Comparison of ENCODE assay signal across 14 cellular contexts in genomic region chr6:167305796-167306195, GRCh38. TPM values are rescaled to one million over a fixed set of nuclear protein-coding genes. Genes with fewer than 3 reads are reported as not detected.
DNase-seq lines count a peak whose midpoint lies in the region; ATAC-seq, FAIRE-seq and TF ChIP-seq lines count a peak whose summit lies in the region.
"Had no signal": no experiment of that assay in that cellular context is flagged by ENCODE, and none has a peak within 500 bp of the region (broad histone marks: within the 10 kb centered on the region; RNA-seq: fewer than 3 reads in every experiment).

No MANE protein-coding gene starts in this region.

- TF ChIP-seq POLR2A in HCT116 (IDR thresholded peaks at IDR 0.05; ENCODE audit: borderline replicate concordance, extremely low read depth, insufficient read depth, insufficient read length), result no peak

- H2BK5ac ChIP-seq in mesenchymal stem cell (ENCODE audit: low read depth, low read length, poor library complexity, severe bottlenecking), result no peak overlapping the region

- no peak overlapping the region for H2BK12ac ChIP-seq in mesenchymal stem cell (ENCODE audit: low read length in 2 of 2)

- H4K8ac ChIP-seq in mesenchymal stem cell (ENCODE audit: low read length), result no peak overlapping the region

- H3K4me1 ChIP-seq in left ventricle myocardium inferior (no peaks in the 10 kb centered on the region), HCT116 (ENCODE audit: control insufficient read depth in 1 of 2, insufficient read depth in 2 of 2, low read length in 2 of 2) (peaks cover 7 to 12% of the 10 kb centered on the region in 2 experiments), mesenchymal stem cell (ENCODE audit: control insufficient read depth, insufficient read depth, low read depth, low read length) (peaks cover 16% of the 10 kb centered on the region)
- H3K4me1 ChIP-seq: BLaER1 had no signal

- H3K4ac ChIP-seq in mesenchymal stem cell (ENCODE audit: low read depth in 1 of 2, low read length in 2 of 2), result no peak overlapping the region

- H3K4me2 ChIP-seq in HCT116 (ENCODE audit: low read length), result peak overlapping the region; percentile 57
- no peak overlapping the region for H3K4me2 ChIP-seq in mesenchymal stem cell (ENCODE audit: low read length, poor library complexity, severe bottlenecking)
- H3K4me2 ChIP-seq: BLaER1 had no signal

- H2AK5ac ChIP-seq in mesenchymal stem cell (ENCODE audit: low read length, severe bottlenecking), result no peak overlapping the region

- peak; percentile 83 for FAIRE-seq in urothelium cell line (lab: Jason Lieb, UNC)

- RAD21 ChIA-PET in HCT116 (lab: Charles Lee; ENCODE audit: low non-redundant PET in 1 of 2, low total read pairs in 2 of 2, uncharacterized antibody in 2 of 2, unreplicated experiment in 2 of 2), result no interaction called here

- H3K9ac ChIP-seq in HCT116 (ENCODE audit: low read length) (no peak overlapping the region), mesenchymal stem cell (ENCODE audit: low read length) (no peak overlapping the region)
- H3K9ac ChIP-seq: BLaER1, GM23248 had no signal

- H2BK120ac ChIP-seq in mesenchymal stem cell (ENCODE audit: low read depth, low read length), result no peak overlapping the region

- H3K27me3 ChIP-seq in left ventricle myocardium inferior (ENCODE audit: low read depth) (peaks cover 19% of the 10 kb centered on the region), HCT116 (ENCODE audit: insufficient read depth, low read length) (peaks cover 5% of the 10 kb centered on the region; the same call in 1 of the 2 replicates), mesenchymal stem cell (ENCODE audit: control insufficient read depth in 1 of 2, insufficient read depth in 1 of 2, low read length in 2 of 2) (peaks cover 0 to 14% of the 10 kb centered on the region in 2 experiments)
- H3K27me3 ChIP-seq: BLaER1 had no signal

- no peak overlapping the region for H3K23ac ChIP-seq in mesenchymal stem cell (ENCODE audit: low read length in 2 of 2)

- no peak overlapping the region for H2BK15ac ChIP-seq in mesenchymal stem cell (ENCODE audit: low read depth, poor library complexity, severe bottlenecking)

- CTCF ChIA-PET in HCT116 (lab: Charles Lee), result no interaction called here

- BruUV-seq in HCT116 (replicated peaks; lab: Mats Ljungman, UMichigan), result no TSS peak

- TF ChIP-seq CTCF in left ventricle myocardium inferior (IDR thresholded peaks at IDR 0.05; ENCODE audit: borderline replicate concordance), result no peak
- no peak for TF ChIP-seq CTCF in HCT116 (IDR thresholded peaks at IDR 0.05 in 2 of 3, conservative IDR thresholded peaks at IDR 0.05 in 1 of 3; ENCODE audit: borderline replicate concordance in 1 of 3, insufficient read depth in 1 of 3, low read depth in 2 of 3, low read length in 2 of 3)

- ATAC-seq in Right ventricle myocardium inferior (no peak), HCT116 (no peak; the same call in 1 of the 2 replicates), GM19023 (IDR thresholded peaks at IDR 0.05; ENCODE audit: unreplicated experiment) (no peak)

- H2AFZ ChIP-seq in HCT116 (ENCODE audit: low read depth, low read length, poor library complexity, severe bottlenecking) (peak overlapping the region; percentile 23), mesenchymal stem cell (ENCODE audit: low read depth, low read length) (no peak overlapping the region)
- H2AFZ ChIP-seq: GM23248 had no signal

- POLR2A ChIA-PET in HCT116 (lab: Charles Lee), result no interaction called here

- H3K79me2 ChIP-seq in HCT116 (ENCODE audit: insufficient read depth, low read length), result no peaks in the 10 kb centered on the region

- intact Hi-C loops in Right ventricle myocardium inferior (cut with DNase I), result no loop called here
- intact Hi-C loops in left ventricle myocardium inferior (cut with micrococcal nuclease), result no loop called here
- intact Hi-C loops in HCT116 (cut with micrococcal nuclease), result no loop called here

- no peak overlapping the region for H3K18ac ChIP-seq in mesenchymal stem cell (ENCODE audit: low read depth in 1 of 2, low read length in 2 of 2)

- H4K20me1 ChIP-seq in HCT116 (ENCODE audit: insufficient read depth), result no peaks in the 10 kb centered on the region
- H4K20me1 ChIP-seq: BLaER1 had no signal

- H3K14ac ChIP-seq in mesenchymal stem cell (ENCODE audit: low read length in 2 of 2), result peak overlapping the region in 1 of 2 experiments; percentile 78

- 90% methylated on average over 18 of the region's 18 CpGs for WGBS in mesenchymal stem cell

- H3K4me3 ChIP-seq in left ventricle myocardium inferior (no peak overlapping the region), HCT116 (replicated peaks in 1 of 2; ENCODE audit: low read depth in 1 of 2, low read length in 2 of 2) (no peak overlapping the region), mesenchymal stem cell (ENCODE audit: insufficient read depth in 1 of 2, low read depth in 1 of 2, low read length in 2 of 2) (no peak overlapping the region)
- H3K4me3 ChIP-seq: BLaER1, GM23248 had no signal

- H3K36me3 ChIP-seq in left ventricle myocardium inferior (no peaks in the 10 kb centered on the region), HCT116 (ENCODE audit: control insufficient read depth in 1 of 2, insufficient read depth in 2 of 2, low read length in 2 of 2) (no peaks in the 10 kb centered on the region), mesenchymal stem cell (ENCODE audit: control insufficient read depth in 1 of 2, insufficient read depth in 2 of 2, low read depth in 1 of 2, low read length in 2 of 2) (no peaks in the 10 kb centered on the region)
- H3K36me3 ChIP-seq: BLaER1 had no signal

- DNase-seq in Right ventricle myocardium inferior (ENCODE audit: missing footprints) (peak; percentile 48), left ventricle myocardium inferior (no peak), HCT116 (ENCODE audit: low read depth, low spot score) (no peak), mesenchymal stem cell (no peak), urothelium cell line (ENCODE audit: low spot score) (no peak), MV-4-11 (lab: John Stamatoyannopoulos, UW) (no peak)
- no peak for DNase-seq in activated CD4-positive, alpha-beta T cell treated with anti-CD3 and anti-CD28 coated beads for 4 hours
- DNase-seq: AML-193; CD8-positive, alpha-beta memory T cell; GF-D8; GM23248; IMR-90 had no signal

- no peaks in the 10 kb centered on the region for H3K9me3 ChIP-seq in left ventricle myocardium inferior (replicated peaks)
- H3K9me3 ChIP-seq in HCT116 (ENCODE audit: control insufficient read depth in 1 of 2, insufficient read depth in 1 of 2, low read depth in 1 of 2, low read length in 2 of 2), result no peaks in the 10 kb centered on the region
- H3K9me3 ChIP-seq in mesenchymal stem cell (ENCODE audit: control insufficient read depth, low read length), result peaks cover 4% of the 10 kb centered on the region
- H3K9me3 ChIP-seq: BLaER1 had no signal

- no peaks in the 10 kb centered on the region for H3K79me1 ChIP-seq in mesenchymal stem cell (replicated peaks; ENCODE audit: low read length, poor library complexity, severe bottlenecking)

- H4K91ac ChIP-seq in mesenchymal stem cell (ENCODE audit: low read length), result peak overlapping the region; percentile 35

- H3K27ac ChIP-seq in left ventricle myocardium inferior (replicated peaks) (no peak overlapping the region), HCT116 (ENCODE audit: low read depth, low read length) (no peak overlapping the region), mesenchymal stem cell (ENCODE audit: low read length, poor library complexity, severe bottlenecking) (no peak overlapping the region)
- H3K27ac ChIP-seq: BLaER1, GM23248 had no signal

- H3K9me2 ChIP-seq in HCT116 (ENCODE audit: insufficient read depth), result no peaks in the 10 kb centered on the region

- no peak for TF ChIP-seq RAD21 in HCT116 (IDR thresholded peaks at IDR 0.05; ENCODE audit: low read depth)

TF ChIP-seq in HCT116, 20 proteins besides CTCF, POLR2A, EP300 and RAD21 (continues in another document):
- TF ChIP-seq ELF1 (IDR thresholded peaks at IDR 0.05; ENCODE audit: borderline replicate concordance, low read depth), result no peak
- TF ChIP-seq TCF7L2 (IDR thresholded peaks at IDR 0.05; ENCODE audit: borderline replicate concordance, extremely low read depth, insufficient read depth, insufficient read length), result no peak
- no peak for TF ChIP-seq ZFX (IDR thresholded peaks at IDR 0.05)
- no peak for TF ChIP-seq SIN3A (IDR thresholded peaks at IDR 0.05; ENCODE audit: low read depth)
- no peak for TF ChIP-seq POLR2AphosphoS5 (IDR thresholded peaks at IDR 0.05; ENCODE audit: low read depth, low read length)
- TF ChIP-seq REST (IDR thresholded peaks at IDR 0.05; ENCODE audit: low read depth), result no peak

RNA-seq across cellular contexts. Expression of gene UNC93A, which starts 14.7 kb away (rescaled TPM):
- total RNA-seq in Right ventricle myocardium inferior (not detected), left ventricle myocardium inferior (not detected), HCT116 (2021; ENCODE audit: unreplicated experiment) (not detected)
- polyA plus RNA-seq in HCT116 (2012), result not detected in 2 replicates
- polyA plus RNA-seq in mesenchymal stem cell (2013, experiment 1 of 2), result not detected
- not detected for polyA plus RNA-seq in mesenchymal stem cell (2013, experiment 2 of 2)
- total RNA-seq: CD8-positive, alpha-beta memory T cell; GM23248; IMR-90 had no signal
- polyA plus RNA-seq: CD8-positive, alpha-beta memory T cell; GM23248; IMR-90 had no signal

RNA-seq across cellular contexts. Expression of gene TTLL2, which starts 19.1 kb away (rescaled TPM):
- total RNA-seq in Right ventricle myocardium inferior (not detected), left ventricle myocardium inferior (not detected), HCT116 (2021; ENCODE audit: unreplicated experiment) (not detected)
- 0.10 TPM in 1 of 2 replicates, not detected in the other for polyA plus RNA-seq in HCT116 (2012)
- not detected for polyA plus RNA-seq in mesenchymal stem cell (2013, experiment 1 of 2)
- not detected for polyA plus RNA-seq in mesenchymal stem cell (2013, experiment 2 of 2)
- total RNA-seq: CD8-positive, alpha-beta memory T cell; GM23248; IMR-90 had no signal
- polyA plus RNA-seq: CD8-positive, alpha-beta memory T cell; GM23248; IMR-90 had no signal
